1 cellular context compared by ENCODE assay signal in genomic region chr22:19582033-19582693, GRCh38.
TF ChIP-seq lines count a peak whose summit lies in the region.

No MANE protein-coding gene starts in this region.

TF ChIP-seq in K562, 482 proteins besides CTCF, POLR2A, EP300 and RAD21 (continued from another document):
- TF ChIP-seq TFE3 (CRISPR knock-in tag; IDR thresholded peaks at IDR 0.05) = no peak; the same call in 1 of the 2 replicates
- TF ChIP-seq TEAD1 (CRISPR knock-in tag; IDR thresholded peaks at IDR 0.05) = peak in 1 of 2 experiments; percentile 71; a peak in 2 of 4 replicates
- no peak for TF ChIP-seq PCBP1 (IDR thresholded peaks at IDR 0.05; ENCODE audit: low read depth, low read length, poor library complexity, severe bottlenecking)
- no peak for TF ChIP-seq ZBTB12 (CRISPR knock-in tag; IDR thresholded peaks at IDR 0.05)
- TF ChIP-seq MAFF (IDR thresholded peaks at IDR 0.05; ENCODE audit: low read length) = no peak
- TF ChIP-seq DPF2 (IDR thresholded peaks at IDR 0.05) = peak; percentile 61; the same call in 1 of the 2 replicates
- TF ChIP-seq GATAD2B (IDR thresholded peaks at IDR 0.05; ENCODE audit: borderline replicate concordance) = no peak
- TF ChIP-seq ZNF124 (CRISPR knock-in tag; IDR thresholded peaks at IDR 0.05) = no peak
- 0 out of 2 replicates have a peak, but pooled peaks have one; percentile 21 for TF ChIP-seq NFIC (IDR thresholded peaks at IDR 0.05)
- TF ChIP-seq NCOR1 (IDR thresholded peaks at IDR 0.05) = peak; percentile 76
- TF ChIP-seq ZFP36 (IDR thresholded peaks at IDR 0.05; ENCODE audit: low read depth, low read length, partially characterized antibody) = peak; percentile 14
- TF ChIP-seq ZNF398 (CRISPR knock-in tag; IDR thresholded peaks at IDR 0.05) = no peak
- no peak for TF ChIP-seq SRSF1 (IDR thresholded peaks at IDR 0.05; ENCODE audit: low read depth, low read length)
- no peak for TF ChIP-seq ZNF311 (CRISPR knock-in tag; IDR thresholded peaks at IDR 0.05)
- TF ChIP-seq CGGBP1 (CRISPR knock-in tag; IDR thresholded peaks at IDR 0.05) = no peak
- TF ChIP-seq FOXK1 (CRISPR knock-in tag; IDR thresholded peaks at IDR 0.05; ENCODE audit: borderline replicate concordance) = no peak
- no peak for TF ChIP-seq ZNF354B (CRISPR knock-in tag; IDR thresholded peaks at IDR 0.05)
- no peak for TF ChIP-seq KLF6 (CRISPR knock-in tag; IDR thresholded peaks at IDR 0.05; ENCODE audit: borderline replicate concordance)
- no peak for TF ChIP-seq FOXO4 (CRISPR knock-in tag; IDR thresholded peaks at IDR 0.05)
- TF ChIP-seq MNT (conservative IDR thresholded peaks at IDR 0.05) = peak in 1 of 2 experiments; percentile 37; a peak in 1 of 4 replicates
- TF ChIP-seq ATF1 (CRISPR knock-in tag; IDR thresholded peaks at IDR 0.05) = no peak
- no peak for TF ChIP-seq ATF1 (tag; IDR thresholded peaks at IDR 0.05)
- no peak for TF ChIP-seq TBL1XR1 (IDR thresholded peaks at IDR 0.05; ENCODE audit: low read length in 2 of 2)
- peak; percentile 42 to 61; a peak in 2 of 4 replicates for TF ChIP-seq TRIM24 (IDR thresholded peaks at IDR 0.05)
- no peak for TF ChIP-seq POLR2AphosphoS2 (IDR thresholded peaks at IDR 0.05; ENCODE audit: low read length)
- no peak for TF ChIP-seq ZNF133 (CRISPR knock-in tag; IDR thresholded peaks at IDR 0.05)
- no peak for TF ChIP-seq USF2 (CRISPR knock-in tag; IDR thresholded peaks at IDR 0.05)
- TF ChIP-seq KDM4B (IDR thresholded peaks at IDR 0.05; ENCODE audit: borderline replicate concordance in 2 of 2, low read depth in 1 of 2) = no peak
- TF ChIP-seq DLX4 (CRISPR knock-in tag; IDR thresholded peaks at IDR 0.05) = no peak
- no peak for TF ChIP-seq THRA (IDR thresholded peaks at IDR 0.05)
- no peak; the same call in 1 of the 2 replicates for TF ChIP-seq ZFP91 (CRISPR knock-in tag; IDR thresholded peaks at IDR 0.05)
- TF ChIP-seq ETS1 (conservative IDR thresholded peaks at IDR 0.05; ENCODE audit: control insufficient read depth, low read depth, low read length) = no peak
- TF ChIP-seq ARID1B (IDR thresholded peaks at IDR 0.05) = peak; percentile 92
- no peak for TF ChIP-seq PTBP1 (IDR thresholded peaks at IDR 0.05; ENCODE audit: low read depth, low read length)
- no peak for TF ChIP-seq ZHX1 (conservative IDR thresholded peaks at IDR 0.05; ENCODE audit: low read length)
- TF ChIP-seq ZNF551 (CRISPR knock-in tag; IDR thresholded peaks at IDR 0.05) = no peak
- TF ChIP-seq STAG1 (CRISPR knock-in tag; IDR thresholded peaks at IDR 0.05; ENCODE audit: borderline replicate concordance) = no peak
- peak; percentile 24 for TF ChIP-seq MXD1 (CRISPR knock-in tag; IDR thresholded peaks at IDR 0.05; ENCODE audit: borderline replicate concordance, poor library complexity, severe bottlenecking)
- TF ChIP-seq SMARCB1 (IDR thresholded peaks at IDR 0.05; ENCODE audit: insufficient read length, low read depth) = no peak
TF ChIP-seq in K562: peak in this region for 39.
